1 cellular context compared by ENCODE assay signal in the genomic region with DNA sequence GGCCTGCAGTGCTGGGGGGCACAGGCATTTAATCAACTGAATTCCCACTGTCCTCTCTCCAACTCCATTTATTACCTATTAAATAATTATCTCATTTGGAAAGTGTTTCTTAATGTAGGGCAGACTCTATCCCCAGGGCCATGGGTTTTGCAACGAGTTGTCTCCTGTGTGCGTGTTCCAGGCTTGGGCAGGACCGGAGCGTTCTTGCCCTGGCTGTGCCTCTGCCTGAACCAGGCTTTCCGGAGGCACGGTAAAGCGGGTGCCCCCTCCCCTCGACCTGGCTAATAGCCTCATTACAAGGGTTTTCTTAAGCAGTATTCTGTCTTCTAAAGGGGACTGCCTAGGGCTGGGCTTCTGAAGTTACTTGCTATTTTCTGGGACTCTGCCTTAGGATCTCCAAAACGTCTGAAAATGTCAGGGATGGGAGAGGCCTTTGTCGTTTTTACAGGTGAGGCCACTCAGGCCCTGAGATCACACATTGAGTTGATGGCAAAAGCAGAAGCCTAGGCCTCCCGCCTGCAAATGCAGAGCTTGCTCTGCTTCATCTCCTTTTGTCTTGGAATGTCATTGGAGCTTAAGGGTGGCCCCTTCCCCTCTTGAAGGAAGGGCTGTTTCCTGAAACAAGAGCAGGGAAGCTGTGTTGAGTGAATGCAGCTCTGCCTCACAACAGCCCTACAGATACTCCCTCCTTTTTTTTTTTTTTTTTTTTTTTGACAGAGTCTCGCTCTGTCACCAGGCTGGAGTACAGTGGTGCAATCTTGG.
TF ChIP-seq lines count a peak whose summit lies in the region.

No MANE protein-coding gene starts in this region.

TF ChIP-seq in HepG2, 621 proteins besides CTCF, POLR2A, EP300 and RAD21 (continued from another document):
- TF ChIP-seq, protein P1, sequence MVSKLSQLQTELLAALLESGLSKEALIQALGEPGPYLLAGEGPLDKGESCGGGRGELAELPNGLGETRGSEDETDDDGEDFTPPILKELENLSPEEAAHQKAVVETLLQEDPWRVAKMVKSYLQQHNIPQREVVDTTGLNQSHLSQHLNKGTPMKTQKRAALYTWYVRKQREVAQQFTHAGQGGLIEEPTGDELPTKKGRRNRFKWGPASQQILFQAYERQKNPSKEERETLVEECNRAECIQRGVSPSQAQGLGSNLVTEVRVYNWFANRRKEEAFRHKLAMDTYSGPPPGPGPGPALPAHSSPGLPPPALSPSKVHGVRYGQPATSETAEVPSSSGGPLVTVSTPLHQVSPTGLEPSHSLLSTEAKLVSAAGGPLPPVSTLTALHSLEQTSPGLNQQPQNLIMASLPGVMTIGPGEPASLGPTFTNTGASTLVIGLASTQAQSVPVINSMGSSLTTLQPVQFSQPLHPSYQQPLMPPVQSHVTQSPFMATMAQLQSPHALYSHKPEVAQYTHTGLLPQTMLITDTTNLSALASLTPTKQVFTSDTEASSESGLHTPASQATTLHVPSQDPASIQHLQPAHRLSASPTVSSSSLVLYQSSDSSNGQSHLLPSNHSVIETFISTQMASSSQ (IDR thresholded peaks at IDR 0.05; ENCODE audit: low read depth): no peak
- TF ChIP-seq, protein P1 (CRISPR knock-in tag; IDR thresholded peaks at IDR 0.05; ENCODE audit: borderline replicate concordance): no peak
- no peak for TF ChIP-seq SPEN (CRISPR knock-in tag; IDR thresholded peaks at IDR 0.05; ENCODE audit: low read depth)
- TF ChIP-seq ZNF766 (CRISPR knock-in tag; IDR thresholded peaks at IDR 0.05; ENCODE audit: borderline replicate concordance): no peak
- TF ChIP-seq, protein P2, sequence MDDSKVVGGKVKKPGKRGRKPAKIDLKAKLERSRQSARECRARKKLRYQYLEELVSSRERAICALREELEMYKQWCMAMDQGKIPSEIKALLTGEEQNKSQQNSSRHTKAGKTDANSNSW (CRISPR knock-in tag; IDR thresholded peaks at IDR 0.05; ENCODE audit: borderline replicate concordance): no peak
- TF ChIP-seq ZFP36 (IDR thresholded peaks at IDR 0.05; ENCODE audit: borderline replicate concordance, low read depth, low read length, partially characterized antibody): no peak
- no peak for TF ChIP-seq BORCS8-MEF2B (CRISPR knock-in tag; IDR thresholded peaks at IDR 0.05)
- TF ChIP-seq NONO (IDR thresholded peaks at IDR 0.05): no peak
- no peak for TF ChIP-seq NONO (CRISPR knock-in tag; conservative IDR thresholded peaks at IDR 0.05)
- TF ChIP-seq IKZF1 (IDR thresholded peaks at IDR 0.05): no peak
